ENCODE assay signal across 19 cellular contexts in genomic region chr14:76589246-76589645, GRCh38.
"Had no signal": no experiment of that assay in that cellular context is flagged by ENCODE, and none has a peak within 500 bp of the region (broad histone marks: within the 10 kb centered on the region; RNA-seq: fewer than 3 reads in every experiment).

No MANE protein-coding gene starts in this region.

- DNase-seq: activated B cell treated with CpG ODN at 0.5 μM for 24 hours; activated CD4-positive, alpha-beta T cell treated with anti-CD3 and anti-CD28 coated beads for 36 hours; activated CD4-positive, alpha-beta T cell treated with anti-CD3 and anti-CD28 coated beads, Interleukin-2, amount 50 U/mL, for 4 hours; activated CD8-positive, alpha-beta memory T cell treated with anti-CD3 and anti-CD28 coated beads, Interleukin-2, amount 50 U/mL, for 48 hours; activated naive CD4-positive, alpha-beta T cell treated with Interleukin-2 at 50 U/mL for 16 hours; activated naive CD8-positive, alpha-beta T cell treated with anti-CD3 and anti-CD28 coated beads for 36 hours; activated T-cell treated with anti-CD3 and anti-CD28 coated beads, Interleukin-2, amount 50 U/mL, for 4 hours; cerebellar nuclear complex; effector CD4-positive, alpha-beta T cell; gastrocnemius medialis; hypothalamus; naive thymus-derived CD4-positive, alpha-beta T cell; stimulated activated CD4-positive, alpha-beta T cell treated with anti-CD3 and anti-CD28 coated beads, Interleukin-15, amount 100 ng/mL, for 24 hours; stimulated activated naive B cell treated with anti-CD40 and anti-IgM and Interleukin-4, amounts not matched to agents 10 μg/mL and 1 μg/mL and 100 μg/mL, for 72 hours; T-helper 17 cell; transverse colon had no signal

- H3K27me3 ChIP-seq: esophagus muscularis mucosa, gastrocnemius medialis, sigmoid colon, transverse colon had no signal

- H3K9me3 ChIP-seq: esophagus muscularis mucosa, gastrocnemius medialis, sigmoid colon, transverse colon had no signal

- H3K4me1 ChIP-seq: gastrocnemius medialis had no signal

- ATAC-seq: activated CD4-positive, alpha-beta T cell treated with anti-CD3 and anti-CD28 coated beads for 36 hours; activated T-cell treated with anti-CD3 and anti-CD28 coated beads, Interleukin-2, amount 50 U/mL, for 4 hours; gastrocnemius medialis; naive thymus-derived CD4-positive, alpha-beta T cell; stimulated activated naive B cell treated with anti-CD40 and anti-IgM and Interleukin-4, amounts not matched to agents 10 μg/mL and 1 μg/mL and 100 μg/mL, for 72 hours; T-helper 17 cell had no signal

- H3K36me3 ChIP-seq: esophagus muscularis mucosa, gastrocnemius medialis, sigmoid colon, transverse colon had no signal

- H3K4me3 ChIP-seq: esophagus muscularis mucosa, gastrocnemius medialis, sigmoid colon, smooth muscle cell, transverse colon had no signal

- H3K27ac ChIP-seq: esophagus muscularis mucosa, gastrocnemius medialis, sigmoid colon, transverse colon had no signal
